ENCODE assay signal across 17 cellular contexts in genomic region chr13:100195568-100195967, GRCh38.
"Had no signal": no experiment of that assay in that cellular context is flagged by ENCODE, and none has a peak within 500 bp of the region (broad histone marks: within the 10 kb centered on the region; RNA-seq: fewer than 3 reads in every experiment).

No MANE protein-coding gene starts in this region.

- FAIRE-seq: astrocyte had no signal

- H3K27me3 ChIP-seq: breast epithelium, colonic mucosa, spleen, vagina had no signal

- H3K4me1 ChIP-seq: breast epithelium, prostate gland, spleen, vagina had no signal

- H3K27ac ChIP-seq: breast epithelium, colonic mucosa, prostate gland, spleen, thoracic aorta, vagina had no signal

- H3K4me3 ChIP-seq: breast epithelium, colonic mucosa, lung, prostate gland, spleen, thoracic aorta, vagina had no signal

- H3K36me3 ChIP-seq: breast epithelium, colonic mucosa, prostate gland, thoracic aorta, vagina had no signal

- H3K9me3 ChIP-seq: breast epithelium, colonic mucosa, prostate gland, spleen, thoracic aorta, vagina had no signal

- DNase-seq: activated gamma-delta T cell treated with Interleukin-2 at 50 U/mL for 16 hours; activated T-cell treated with anti-CD3 and anti-CD28 coated beads, Interleukin-2, amount 50 U/mL, for 1 hour; colonic mucosa; immature natural killer cell; naive thymus-derived CD8-positive, alpha-beta T cell; spleen; stimulated activated CD4-positive, alpha-beta T cell treated with anti-CD3 and anti-CD28 coated beads, Interleukin-4, amount 100 ng/mL, for 1 hour; stimulated activated naive CD4-positive, alpha-beta T cell treated with Interleukin-2 at 50 U/mL for 16 hours; T-helper 1 cell had no signal

- ATAC-seq: activated naive CD4-positive, alpha-beta T cell treated with anti-CD3 and anti-CD28 coated beads, Interleukin-2, amount 50 U/mL, for 72 hours; left lobe of liver; naive thymus-derived CD8-positive, alpha-beta T cell had no signal
